Comparison of ENCODE assay signal across 23 cellular contexts in the genomic region with DNA sequence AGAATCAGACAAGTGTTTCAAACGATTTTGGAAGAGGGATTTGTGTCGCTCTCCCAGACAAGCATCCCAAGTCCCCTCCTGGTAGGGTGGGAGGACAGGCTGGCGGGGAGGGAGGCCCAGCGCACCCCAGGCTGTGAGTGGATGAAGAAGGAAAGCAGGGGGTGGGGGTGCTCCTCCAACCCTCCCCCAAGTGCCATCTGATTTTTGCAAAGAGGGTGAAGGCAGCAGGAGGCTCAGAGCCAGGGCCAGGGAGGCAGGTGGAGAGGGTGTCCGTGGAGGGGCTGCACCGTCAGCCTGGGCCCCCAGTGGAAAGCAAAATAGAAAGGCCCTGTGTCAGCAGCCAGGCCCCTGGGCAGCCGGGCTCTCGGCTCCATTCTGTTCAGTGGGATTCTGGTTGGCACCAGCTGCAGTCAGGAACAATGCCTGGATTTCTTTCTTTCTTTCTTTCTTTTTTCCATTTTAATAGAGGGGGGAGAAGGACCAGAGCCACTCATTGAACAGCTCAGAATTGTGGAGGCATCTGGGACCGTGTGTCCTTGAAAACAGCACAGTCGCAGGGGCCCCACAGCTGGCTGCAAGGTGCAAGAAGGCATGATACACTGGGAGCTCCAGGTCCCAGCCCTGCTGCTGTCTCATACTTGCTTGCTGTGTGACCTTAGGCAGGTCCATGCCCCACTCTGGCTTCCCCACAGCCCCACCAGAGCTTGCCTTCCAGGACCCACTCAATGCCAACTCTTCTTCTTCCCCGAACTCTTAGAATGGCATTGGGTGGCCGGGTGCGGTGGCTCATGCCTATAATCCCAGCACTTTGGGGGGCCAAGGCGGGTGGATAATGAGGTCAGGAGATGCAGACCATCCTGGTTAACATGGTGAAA. TPM values are rescaled to one million over a fixed set of nuclear protein-coding genes. Genes with fewer than 3 reads are reported as not detected.
A peak's percentile ranks its signal among the peaks of the same experiment; 100 is the strongest.
DNase-seq lines count a peak whose midpoint lies in the region; ATAC-seq, FAIRE-seq and TF ChIP-seq lines count a peak whose summit lies in the region.
"Had no signal": no experiment of that assay in that cellular context is flagged by ENCODE, and none has a peak within 500 bp of the region (broad histone marks: within the 10 kb centered on the region; RNA-seq: fewer than 3 reads in every experiment).

No MANE protein-coding gene starts in this region.

- H3K9ac ChIP-seq in mammary epithelial cell (ENCODE audit: insufficient read depth, low read length): no peak overlapping the region
- no peak overlapping the region for H3K9ac ChIP-seq in kidney (ENCODE audit: low read length in 2 of 2)
- H3K9ac ChIP-seq: KMS-11 had no signal

- peak overlapping the region; percentile 67 for H3K27ac Mint-ChIP-seq in MCF 10A (ENCODE audit: low read depth, unreplicated experiment)
- H3K27ac Mint-ChIP-seq: activated CD4-positive, alpha-beta T cell treated with anti-CD3 and anti-CD28 coated beads, Interleukin-2, amount 10 ng/mL, durations not matched to agents 24 days and 14 days; immature natural killer cell had no signal

- no peak overlapping the region for H3K4me3 ChIP-seq in mammary epithelial cell (replicated peaks in 1 of 3; ENCODE audit: insufficient read depth in 1 of 3, low read depth in 2 of 3, low read length in 3 of 3)
- H3K4me3 ChIP-seq in kidney (ENCODE audit: low read length in 2 of 2): no peak overlapping the region
- no peak overlapping the region for H3K4me3 ChIP-seq in pancreas
- H3K4me3 ChIP-seq in aorta (ENCODE audit: low read length in 2 of 2): no peak overlapping the region
- no peak overlapping the region for H3K4me3 ChIP-seq in SJCRH30
- H3K4me3 ChIP-seq: A549, thyroid gland had no signal

- in situ Hi-C loops in mammary epithelial cell (cut with MboI; ENCODE audit: low sequenced_read_pairs in 2 of 2): loop anchor here in 1 of 2 donors (25.0 kb wide), 1 partner anchor 399 kb away; no protein-coding TSS in a partner anchor

- no peak for TF ChIP-seq CTCF in MCF 10A (IDR thresholded peaks at IDR 0.05; ENCODE audit: unreplicated experiment)
- no peak for TF ChIP-seq CTCF in mammary epithelial cell (conservative IDR thresholded peaks at IDR 0.05 in 1 of 2, IDR thresholded peaks at IDR 0.05 in 1 of 2; ENCODE audit: extremely low read depth in 1 of 2, insufficient read depth in 1 of 2, low read depth in 1 of 2, low read length in 2 of 2)
- TF ChIP-seq CTCF in kidney (IDR thresholded peaks at IDR 0.05; ENCODE audit: borderline replicate concordance, extremely low read depth, insufficient read depth): no peak
- no peak for TF ChIP-seq CTCF in pancreas (IDR thresholded peaks at IDR 0.05)

- H3K4me1 ChIP-seq in mammary epithelial cell (ENCODE audit: insufficient read depth, low read length) (peaks cover 2% of the 10 kb centered on the region), kidney (ENCODE audit: control insufficient read depth in 1 of 2, insufficient read depth in 1 of 2, low read depth in 1 of 2, low read length in 2 of 2) (peaks cover 0 to 2% of the 10 kb centered on the region in 2 donors), pancreas (peaks cover 33 to 44% (median 40%) of the 10 kb centered on the region in 3 donors), aorta (ENCODE audit: control insufficient read depth in 1 of 2, insufficient read depth in 2 of 2, low read length in 2 of 2) (no peaks in the 10 kb centered on the region), SJCRH30 (0 out of 2 replicates have a peak, but pooled peaks cover 4% of the 10 kb centered on the region)

- no peak overlapping the region for H3K4me2 ChIP-seq in mammary epithelial cell (ENCODE audit: insufficient read depth, low read depth, low read length)
- H3K4me2 ChIP-seq: A549, KMS-11 had no signal

- no peaks in the 10 kb centered on the region for H3K9me3 ChIP-seq in mammary epithelial cell (replicated peaks; ENCODE audit: insufficient read depth, low read length)
- no peaks in the 10 kb centered on the region for H3K9me3 ChIP-seq in kidney (ENCODE audit: control insufficient read depth in 1 of 2, low read length in 2 of 2)
- no peaks in the 10 kb centered on the region for H3K9me3 ChIP-seq in pancreas
- H3K9me3 ChIP-seq in aorta (ENCODE audit: control insufficient read depth, low read length): no peaks in the 10 kb centered on the region
- no peaks in the 10 kb centered on the region for H3K9me3 ChIP-seq in SJCRH30 (replicated peaks)
- H3K9me3 ChIP-seq: A549, neutrophil, thyroid gland had no signal

- no peaks in the 10 kb centered on the region for H3K27me3 Mint-ChIP-seq in MCF 10A (ENCODE audit: insufficient read depth, unreplicated experiment)
- H3K27me3 Mint-ChIP-seq: CD8-positive, alpha-beta memory T cell had no signal

- dilution Hi-C loops in mammary epithelial cell (cut with HindIII; ENCODE audit: low sequenced_read_pairs): no loop called here

- H3K27me3 ChIP-seq in mammary epithelial cell (ENCODE audit: insufficient read depth, low read length) (no peaks in the 10 kb centered on the region), pancreas (no peaks in the 10 kb centered on the region), aorta (ENCODE audit: control insufficient read depth in 1 of 2, insufficient read depth in 2 of 2, low read length in 1 of 2) (no peaks in the 10 kb centered on the region), SJCRH30 (no peaks in the 10 kb centered on the region)
- H3K27me3 ChIP-seq: brain microvascular endothelial cell, thyroid gland had no signal

- H3K4me1 Mint-ChIP-seq in MCF 10A (ENCODE audit: insufficient read depth, unreplicated experiment): no peaks in the 10 kb centered on the region

- DNase-seq in MCF 10A (ENCODE audit: unreplicated experiment): no peak
- no peak for DNase-seq in mammary epithelial cell
- DNase-seq in kidney: peak; percentile 43
- DNase-seq in pancreas: peak; percentile 6 to 58 (median 20)
- DNase-seq in aorta: peak; percentile 30 to 64
- no peak for DNase-seq in D341Med (ENCODE audit: low spot score)
- no peak for DNase-seq in SJCRH30
- DNase-seq: activated CD4-positive, alpha-beta T cell treated with anti-CD3 and anti-CD28 coated beads, Interleukin-2, amount 10 ng/mL, durations not matched to agents 24 days and 14 days; activated naive CD4-positive, alpha-beta T cell treated with anti-CD3 and anti-CD28 coated beads, Interleukin-2, amount 50 U/mL, for 16 hours; brain microvascular endothelial cell; DMS79 treated with DMSO at 0.1 percent for 48 hours; immature natural killer cell; NCI-H1092; NCI-H2107; stimulated activated CD4-positive, alpha-beta T cell treated with anti-CD3 and anti-CD28 coated beads, Interleukin-4, amount 100 ng/mL, for 24 hours had no signal

- 82% methylated on average over 13 of the region's 14 CpGs for WGBS in mammary epithelial cell (ENCODE audit: low coverage, missing lambda C conversion rate)
- 71 to 74% methylated on average over 14 of the region's 14 CpGs for WGBS in pancreas, 2 donors
- 85 to 91% methylated on average over 14 of the region's 14 CpGs for WGBS in aorta, 2 donors

- no peak overlapping the region for H2AFZ ChIP-seq in mammary epithelial cell (ENCODE audit: low read depth, low read length)

- H3K36me3 ChIP-seq in mammary epithelial cell (ENCODE audit: insufficient read depth, low read length) (no peaks in the 10 kb centered on the region), kidney (ENCODE audit: control insufficient read depth in 1 of 2, insufficient read depth in 2 of 2, low read length in 2 of 2) (no peaks in the 10 kb centered on the region), pancreas (no peaks in the 10 kb centered on the region), aorta (ENCODE audit: control insufficient read depth in 1 of 2, insufficient read depth in 2 of 2, low read length in 1 of 2) (no peaks in the 10 kb centered on the region), SJCRH30 (no peaks in the 10 kb centered on the region)
- H3K36me3 ChIP-seq: brain microvascular endothelial cell, neutrophil, thyroid gland had no signal

- no peak overlapping the region for H3K27ac ChIP-seq in mammary epithelial cell (ENCODE audit: insufficient read depth, low read depth, low read length)
- H3K27ac ChIP-seq in kidney (ENCODE audit: low read depth in 2 of 2, low read length in 2 of 2): no peak overlapping the region
- no peak overlapping the region for H3K27ac ChIP-seq in pancreas
- no peak overlapping the region for H3K27ac ChIP-seq in aorta (ENCODE audit: low read depth in 1 of 2, low read length in 2 of 2)
- H3K27ac ChIP-seq in SJCRH30: no peak overlapping the region
- H3K27ac ChIP-seq: brain microvascular endothelial cell, KMS-11, neutrophil, thyroid gland had no signal

- no peak overlapping the region for H3K4me3 Mint-ChIP-seq in MCF 10A (ENCODE audit: unreplicated experiment)
- H3K4me3 Mint-ChIP-seq: activated CD4-positive, alpha-beta T cell treated with anti-CD3 and anti-CD28 coated beads, Interleukin-2, amount 10 ng/mL, durations not matched to agents 24 days and 14 days; immature natural killer cell had no signal

- POLR2A ChIA-PET in MCF 10A (lab: Yijun Ruan, JAX): no interaction called here

- H3K9me3 Mint-ChIP-seq in MCF 10A (ENCODE audit: unreplicated experiment): no peaks in the 10 kb centered on the region
- H3K9me3 Mint-ChIP-seq: activated CD4-positive, alpha-beta T cell treated with anti-CD3 and anti-CD28 coated beads, Interleukin-2, amount 10 ng/mL, durations not matched to agents 24 days and 14 days; CD8-positive, alpha-beta memory T cell; immature natural killer cell had no signal

- no peak for FAIRE-seq in kidney (lab: Jason Lieb, UNC)
- FAIRE-seq in pancreas (lab: Jason Lieb, UNC): no peak
- FAIRE-seq: A549, TTC549 had no signal

- H3K79me2 ChIP-seq in mammary epithelial cell (ENCODE audit: insufficient read depth, low read length): no peaks in the 10 kb centered on the region

- H3K36me3 Mint-ChIP-seq in MCF 10A (ENCODE audit: insufficient read depth, unreplicated experiment): no peaks in the 10 kb centered on the region
- H3K36me3 Mint-ChIP-seq: CD8-positive, alpha-beta memory T cell had no signal

- CTCF ChIA-PET in MCF 10A (lab: Yijun Ruan, JAX) (interaction anchor here (0.6 kb wide), 1 partner anchor 306 kb away, joined by 3 read pairs; no protein-coding TSS in a partner anchor), mammary epithelial cell (lab: Charles Lee; ENCODE audit: low non-redundant PET) (no interaction called here)

- no peaks in the 10 kb centered on the region for H4K20me1 ChIP-seq in mammary epithelial cell (ENCODE audit: insufficient read depth, low read length)

- intact Hi-C loops in MCF 10A (cut with micrococcal nuclease) (no loop called here), mammary epithelial cell (cut with micrococcal nuclease) (no loop called here), kidney (cut with DNase I) (loop anchor here (10.0 kb wide), 1 partner anchor 87 kb away; no protein-coding TSS in a partner anchor), pancreas (cut with DNase I) (no loop called here), aorta (cut with DNase I) (loop anchor here in 1 of 2 donors (10.0 kb wide), 1 partner anchor 847 kb away; no protein-coding TSS in a partner anchor)

- ATAC-seq in pancreas: no peak
- ATAC-seq in aorta (ENCODE audit: low FRiP score): no peak
- ATAC-seq in HG03457 (IDR thresholded peaks at IDR 0.05; ENCODE audit: unreplicated experiment): no peak
- ATAC-seq: A549, esophagus mucosa had no signal

- no TSS peak for BruUV-seq in MCF 10A (replicated peaks; lab: Mats Ljungman, UMichigan)
- no TSS peak for BruUV-seq in mammary epithelial cell (replicated peaks; lab: Mats Ljungman, UMichigan)

RNA-seq across cellular contexts. Expression of gene ZMIZ1, which starts 7.1 kb away (rescaled TPM):
- total RNA-seq in MCF 10A (2022) (15.5 and 20.3 TPM in 2 replicates), mammary epithelial cell (10 to 100 TPM; 22.3 to 25.0 TPM), kidney (97.6 TPM), pancreas (10 to 100 TPM; 21.3 to 45.0 (median 23.5) TPM), aorta (10 to 100 TPM; 48.5 to 84.1 TPM)
- polyA plus RNA-seq in mammary epithelial cell (5.9 TPM), kidney (ENCODE audit: insufficient read depth, low read depth, low replicate concordance) (14.2 TPM), pancreas (10 to 100 TPM; 14.5 to 20.8 TPM), aorta (1 to 10 TPM; 7.8 to 8.0 TPM)
- 16.3 TPM for polyA minus RNA-seq in mammary epithelial cell
- total RNA-seq in SJCRH30 (2014; rRNA removed; shearing (Covaris generic)): 11.5 and 13.6 TPM in 2 replicates

Comparison
In these comparisons a context has a peak if more than half of its experiments do, and no peak if none do; other contexts are left out.
1. DNase-seq: peak in kidney (single experiment), pancreas (6 of 6) and aorta (2 of 2); none in MCF 10A (single experiment), mammary epithelial cell (single experiment), D341Med (single experiment) and SJCRH30 (0 of 2).